In genomic region chr10:103856497-103857175, GRCh38 we compare ENCODE assay signal across 13 cellular contexts. TPM values are rescaled to one million over a fixed set of nuclear protein-coding genes. Genes with fewer than 3 reads are reported as not detected.
A peak's percentile ranks its signal among the peaks of the same experiment; 100 is the strongest.
DNase-seq lines count a peak whose midpoint lies in the region; ATAC-seq and TF ChIP-seq lines count a peak whose summit lies in the region.
"Had no signal": no experiment of that assay in that cellular context is flagged by ENCODE, and none has a peak within 500 bp of the region (broad histone marks: within the 10 kb centered on the region; RNA-seq: fewer than 3 reads in every experiment).

No MANE protein-coding gene starts in this region.

- H3K4me1 ChIP-seq in RWPE2 (ENCODE audit: insufficient read depth, poor library complexity, severe bottlenecking): peaks cover 37% of the 10 kb centered on the region
- H3K4me1 ChIP-seq in foreskin keratinocyte: peaks cover 36% of the 10 kb centered on the region

- intact Hi-C loops in activated CD4-positive, alpha-beta T cell treated with anti-CD3 and anti-CD28 coated beads for 36 hours (cut with DNase I, micrococcal nuclease): no loop called here

- H3K27me3 ChIP-seq in RWPE2 (ENCODE audit: insufficient read depth, poor library complexity, severe bottlenecking) (no peaks in the 10 kb centered on the region), foreskin keratinocyte (no peaks in the 10 kb centered on the region)
- H3K27me3 ChIP-seq: testis had no signal

- peaks cover 10% of the 10 kb centered on the region for H3K4me1 Mint-ChIP-seq in activated CD4-positive, alpha-beta T cell treated with anti-CD3 and anti-CD28 coated beads for 36 hours
- peaks cover 40% of the 10 kb centered on the region for H3K4me1 Mint-ChIP-seq in progenitor cell of endocrine pancreas (ENCODE audit: low read depth)

- peaks cover 27% of the 10 kb centered on the region for H3K36me3 ChIP-seq in RWPE2 (ENCODE audit: low read depth)
- H3K36me3 ChIP-seq: lower lobe of right lung had no signal

- POLR2A ChIA-PET in activated CD4-positive, alpha-beta T cell treated with anti-CD3 and anti-CD28 coated beads for 36 hours (lab: Charles Lee): no interaction called here

- no peak for TF ChIP-seq CTCF in RWPE2 (IDR thresholded peaks at IDR 0.05; ENCODE audit: poor library complexity, severe bottlenecking)
- no peak for TF ChIP-seq CTCF in foreskin keratinocyte (conservative IDR thresholded peaks at IDR 0.05)
- TF ChIP-seq CTCF in progenitor cell of endocrine pancreas (IDR thresholded peaks at IDR 0.05; ENCODE audit: unreplicated experiment): no peak

- peak overlapping the region; percentile 89 for H3K27ac ChIP-seq in RWPE2 (ENCODE audit: poor library complexity, severe bottlenecking)
- H3K27ac ChIP-seq in foreskin keratinocyte: peak overlapping the region; percentile 46
- H3K27ac ChIP-seq: C4-2B, testis had no signal

- no peak for ATAC-seq in activated CD4-positive, alpha-beta T cell treated with anti-CD3 and anti-CD28 coated beads for 36 hours
- ATAC-seq in RWPE2 (ENCODE audit: low read depth) (no peak), foreskin keratinocyte (no peak)
- ATAC-seq: lower lobe of right lung had no signal

- no peaks in the 10 kb centered on the region for H3K9me3 ChIP-seq in RWPE2 (ENCODE audit: severe bottlenecking)
- H3K9me3 ChIP-seq: lower lobe of right lung, testis had no signal

- H3K4me3 Mint-ChIP-seq in activated CD4-positive, alpha-beta T cell treated with anti-CD3 and anti-CD28 coated beads for 36 hours: peak overlapping the region; percentile 48
- peak overlapping the region; percentile 83 for H3K4me3 Mint-ChIP-seq in progenitor cell of endocrine pancreas (ENCODE audit: low read depth)

- peaks cover 31% of the 10 kb centered on the region for H3K27me3 Mint-ChIP-seq in activated CD4-positive, alpha-beta T cell treated with anti-CD3 and anti-CD28 coated beads for 36 hours
- no peaks in the 10 kb centered on the region for H3K27me3 Mint-ChIP-seq in progenitor cell of endocrine pancreas

- CTCF ChIA-PET in activated CD4-positive, alpha-beta T cell treated with anti-CD3 and anti-CD28 coated beads for 36 hours (lab: Charles Lee): interaction anchor here (0.6 to 2.3 kb wide), 12 partner anchors 8 to 285 kb away, joined by 3 to 29 read pairs (median 4); no protein-coding TSS in a partner anchor

- H3K36me3 Mint-ChIP-seq in activated CD4-positive, alpha-beta T cell treated with anti-CD3 and anti-CD28 coated beads for 36 hours (ENCODE audit: low read depth): no peaks in the 10 kb centered on the region
- no peaks in the 10 kb centered on the region for H3K36me3 Mint-ChIP-seq in progenitor cell of endocrine pancreas (ENCODE audit: insufficient read depth)

- no peak overlapping the region for H3K27ac Mint-ChIP-seq in activated CD4-positive, alpha-beta T cell treated with anti-CD3 and anti-CD28 coated beads for 36 hours
- H3K27ac Mint-ChIP-seq in progenitor cell of endocrine pancreas: peak overlapping the region; percentile 96

- no peak overlapping the region for H3K4me3 ChIP-seq in RWPE2 (ENCODE audit: severe bottlenecking)

- DNase-seq in activated CD4-positive, alpha-beta T cell treated with anti-CD3 and anti-CD28 coated beads for 36 hours: no peak
- no peak for DNase-seq in activated CD4-positive, alpha-beta T cell treated with anti-CD3 and anti-CD28 coated beads, Interleukin-2, amount 50 U/mL, for 1 hour
- DNase-seq in RWPE2 (ENCODE audit: low spot score) (peak; percentile 42), foreskin keratinocyte (no peak), progenitor cell of endocrine pancreas (ENCODE audit: low spot score, unreplicated experiment) (no peak), NCI-H1105 (lab: John Stamatoyannopoulos, UW) (no peak), putamen (ENCODE audit: low spot score) (no peak)
- DNase-seq in stimulated activated CD4-positive, alpha-beta T cell treated with anti-CD3 and anti-CD28 coated beads, Interleukin-4, amount 100 ng/mL, for 1 hour: no peak
- DNase-seq: erythroblast, lower lobe of right lung, NCI-H1930, testis had no signal

- no peaks in the 10 kb centered on the region for H3K9me3 Mint-ChIP-seq in activated CD4-positive, alpha-beta T cell treated with anti-CD3 and anti-CD28 coated beads for 36 hours (ENCODE audit: low read depth)
- no peaks in the 10 kb centered on the region for H3K9me3 Mint-ChIP-seq in progenitor cell of endocrine pancreas (ENCODE audit: low read depth)

RNA-seq across cellular contexts. Expression of gene SH3PXD2A, which starts 1.3 kb away (rescaled TPM):
- total RNA-seq in activated CD4-positive, alpha-beta T cell treated with anti-CD3 and anti-CD28 coated beads for 36 hours: 1 to 10 TPM; 6.7 to 7.7 TPM
- total RNA-seq in foreskin keratinocyte (81.7 and 109 TPM in 2 replicates), progenitor cell of endocrine pancreas (25.5 and 28.0 TPM in 2 replicates)
- 23.9 and 27.5 TPM in 2 replicates for polyA plus RNA-seq in foreskin keratinocyte
